Comparison of ENCODE assay signal across 15 cellular contexts in genomic region chr3:151589311-151589710, GRCh38.
DNase-seq lines count a peak whose midpoint lies in the region; FAIRE-seq and TF ChIP-seq lines count a peak whose summit lies in the region.
"Had no signal": no experiment of that assay in that cellular context is flagged by ENCODE, and none has a peak within 500 bp of the region (broad histone marks: within the 10 kb centered on the region; RNA-seq: fewer than 3 reads in every experiment).

No MANE protein-coding gene starts in this region.

- H3K36me3 ChIP-seq in HUES48 (ENCODE audit: control insufficient read depth, insufficient read depth, low read length), result no peaks in the 10 kb centered on the region
- no peaks in the 10 kb centered on the region; a peak in 1 of 8 replicates for H3K36me3 ChIP-seq in H1 (ENCODE audit: control insufficient read depth in 2 of 4, insufficient read depth in 4 of 4, low read length in 3 of 4)
- H3K36me3 ChIP-seq in iPS-20b (ENCODE audit: insufficient read depth, low read depth, low read length), result no peaks in the 10 kb centered on the region
- H3K36me3 ChIP-seq: BE2C had no signal

- H2BK5ac ChIP-seq in H1 (ENCODE audit: low read depth, low read length), result no peak overlapping the region

- H3K27ac ChIP-seq in HUES48 (ENCODE audit: low read depth, low read length) (peak overlapping the region; percentile 68), H1 (ENCODE audit: low read depth, low read length) (no peak overlapping the region), iPS-20b (ENCODE audit: low read length) (no peak overlapping the region)

- no peaks in the 10 kb centered on the region for H3K79me2 ChIP-seq in H1 (ENCODE audit: control insufficient read depth in 1 of 2, insufficient read depth in 2 of 2, low read length in 2 of 2)

- TF ChIP-seq RAD21 in H1 (IDR thresholded peaks at IDR 0.05 in 1 of 2, conservative IDR thresholded peaks at IDR 0.05 in 1 of 2; ENCODE audit: low read depth in 2 of 2, low read length in 2 of 2), result no peak

- no peak overlapping the region for H3K4me2 ChIP-seq in H1 (ENCODE audit: insufficient read depth in 1 of 2, low read depth in 2 of 2, low read length in 2 of 2)

- H3K4me1 ChIP-seq in HUES48 (ENCODE audit: control insufficient read depth, insufficient read depth, low read length) (peaks cover 19% of the 10 kb centered on the region), H1 (replicated peaks in 1 of 4; ENCODE audit: control insufficient read depth in 3 of 4, insufficient read depth in 4 of 4, low read length in 3 of 4) (peaks cover 0 to 8% (median 1%) of the 10 kb centered on the region in 4 experiments; a peak in 3 of 7 replicates), iPS-20b (ENCODE audit: insufficient read depth, low read length) (peaks cover 14% of the 10 kb centered on the region; the same call in 1 of the 2 replicates)

- no peak overlapping the region for H4K91ac ChIP-seq in H1 (replicated peaks; ENCODE audit: insufficient read length, low read length)

- H2BK120ac ChIP-seq in H1 (replicated peaks; ENCODE audit: low read depth, low read length), result no peak overlapping the region

- POLR2A ChIA-PET in H1 (lab: Charles Lee; ENCODE audit: partially characterized antibody), result no interaction called here

- peak overlapping the region; percentile 8 for H4K5ac ChIP-seq in H1 (ENCODE audit: insufficient read length, low read depth, low read length)

- no peak overlapping the region for H3K9ac ChIP-seq in HUES48 (ENCODE audit: low read depth, low read length)
- no peak overlapping the region for H3K9ac ChIP-seq in H1 (replicated peaks in 1 of 4; ENCODE audit: extremely low read depth in 1 of 4, low read depth in 3 of 4, low read length in 3 of 4)
- H3K9ac ChIP-seq in iPS-20b (ENCODE audit: low read depth, low read length), result 0 out of 2 replicates have a peak overlapping the region, but pooled peaks have one; percentile 29

- no peak overlapping the region for H3K14ac ChIP-seq in H1 (ENCODE audit: insufficient read length)

- H2BK12ac ChIP-seq in H1 (ENCODE audit: low read depth, low read length), result no peak overlapping the region

- no peaks in the 10 kb centered on the region for H3K23me2 ChIP-seq in H1 (ENCODE audit: low read depth, low read length)

- H4K8ac ChIP-seq in H1 (ENCODE audit: extremely low read depth, insufficient read depth, low read length), result no peak overlapping the region

- H2BK20ac ChIP-seq in H1 (ENCODE audit: low read length), result peak overlapping the region; percentile 6; the same call in 1 of the 2 replicates

- TF ChIP-seq EP300 in H1 (IDR thresholded peaks at IDR 0.05; ENCODE audit: borderline replicate concordance in 1 of 2, low read depth in 2 of 2, low read length in 2 of 2), result no peak

- H3K4me3 ChIP-seq in HUES48 (ENCODE audit: low read depth, low read length) (no peak overlapping the region), H1 (ENCODE audit: extremely low read depth in 1 of 4, insufficient read depth in 2 of 4, low read depth in 3 of 4, low read length in 4 of 4) (no peak overlapping the region), iPS-20b (ENCODE audit: low read length) (no peak overlapping the region; the same call in 1 of the 2 replicates)

- H3K4ac ChIP-seq in H1 (replicated peaks; ENCODE audit: insufficient read length, low read depth, low read length), result no peak overlapping the region

- H3K27me3 ChIP-seq in HUES48 (ENCODE audit: control insufficient read depth, insufficient read depth, low read length) (no peaks in the 10 kb centered on the region), H1 (replicated peaks in 1 of 4; ENCODE audit: control insufficient read depth in 3 of 4, extremely low read depth in 1 of 4, insufficient read depth in 3 of 4, low read length in 3 of 4) (no peaks in the 10 kb centered on the region), iPS-20b (ENCODE audit: insufficient read depth, low read length) (no peaks in the 10 kb centered on the region)
- H3K27me3 ChIP-seq: BE2C had no signal

- TF ChIP-seq CTCF in H1 (IDR thresholded peaks at IDR 0.05; ENCODE audit: control extremely low read depth in 1 of 3, insufficient read depth in 1 of 3, low read depth in 1 of 3, low read length in 3 of 3), result no peak

- no peaks in the 10 kb centered on the region for H4K20me1 ChIP-seq in H1 (replicated peaks in 1 of 2; ENCODE audit: control insufficient read depth in 1 of 2, insufficient read depth in 2 of 2, low read length in 2 of 2)

- H2AK5ac ChIP-seq in H1 (ENCODE audit: low read depth, low read length), result no peak overlapping the region

- H3K9me3 ChIP-seq in HUES48 (ENCODE audit: control insufficient read depth, insufficient read depth, low read length) (peaks cover 8% of the 10 kb centered on the region; the same call in 1 of the 2 replicates), H1 (ENCODE audit: insufficient read depth in 2 of 2, low read depth in 1 of 2, low read length in 1 of 2) (peaks cover 0 to 6% of the 10 kb centered on the region in 2 experiments; a peak in 2 of 4 replicates), iPS-20b (ENCODE audit: insufficient read depth, low read depth, low read length) (peaks cover 7% of the 10 kb centered on the region; the same call in 1 of the 2 replicates)
- H3K9me3 ChIP-seq: BE2C, Caco-2 had no signal

- no peak overlapping the region; the same call in 1 of the 2 replicates for H3K18ac ChIP-seq in H1 (ENCODE audit: extremely low read depth, low read length)

- H2BK15ac ChIP-seq in H1 (ENCODE audit: low read length), result no peak overlapping the region

- 0 out of 2 replicates have a peak overlapping the region, but pooled peaks have one; percentile 9 for H2AFZ ChIP-seq in H1 (ENCODE audit: low read length)

- WGBS in H1 (ENCODE audit: extremely low coverage in 1 of 2, insufficient coverage in 1 of 2, insufficient read length in 1 of 2, insufficient replicate concordance in 2 of 2, low coverage in 1 of 2, low lambda C conversion rate in 2 of 2, missing lambda C conversion rate in 1 of 2), 2 experiments, result 77% methylated on average over 3 of the region's 3 CpGs; no CpG with 5 or more reads in 1 of the 2 experiments

- H3K23ac ChIP-seq in H1 (ENCODE audit: insufficient read length), result no peak overlapping the region

- CTCF ChIA-PET in H1 (lab: Charles Lee; ENCODE audit: partially characterized antibody), result interaction anchor here (0.8 to 1.5 kb wide), 2 partner anchors 11 to 24 kb away, joined by 3 read pairs; no protein-coding TSS in a partner anchor

- no peak overlapping the region for H3K56ac ChIP-seq in H1 (replicated peaks; ENCODE audit: insufficient read length, low read depth, low read length)

- H3K79me1 ChIP-seq in H1 (ENCODE audit: low read depth, low read length), result no peaks in the 10 kb centered on the region

- DNase-seq in H1 (ENCODE audit: low read depth in 1 of 2, low spot score in 2 of 2) (no peak), urothelium cell line (ENCODE audit: low spot score) (no peak), COLO829 (ENCODE audit: low spot score) (no peak)
- DNase-seq in activated CD4-positive, alpha-beta T cell treated with anti-CD3 and anti-CD28 coated beads for 1 hour, result no peak
- no peak for DNase-seq in activated CD4-positive, CD25-positive, alpha-beta regulatory T cell treated with anti-CD3 and anti-CD28 coated beads, Interleukin-2, amount 50 U/mL, for 72 hours
- DNase-seq: BE2C; Caco-2; CD8-positive, alpha-beta T cell; DND-41; GDM1 had no signal

- no peak for TF ChIP-seq POLR2A in H1 (IDR thresholded peaks at IDR 0.05; ENCODE audit: control extremely low read depth in 1 of 2, low read depth in 2 of 2, low read length in 2 of 2)

- FAIRE-seq in H1 (lab: Jason Lieb, UNC) (no peak), urothelium cell line (lab: Jason Lieb, UNC) (no peak)
- FAIRE-seq: A204.1, GM12892, HepG2 had no signal

TF ChIP-seq in H1, 55 proteins besides CTCF, POLR2A, EP300 and RAD21:
- no peak for TF ChIP-seq TEAD4 (IDR thresholded peaks at IDR 0.05; ENCODE audit: low read depth, low read length)
- TF ChIP-seq GABPA (IDR thresholded peaks at IDR 0.05; ENCODE audit: borderline replicate concordance, insufficient read depth, low read length), result no peak
- no peak for TF ChIP-seq SUZ12 (IDR thresholded peaks at IDR 0.05; ENCODE audit: low read length)
- TF ChIP-seq SP2 (IDR thresholded peaks at IDR 0.05; ENCODE audit: low read length), result no peak
- no peak for TF ChIP-seq SIX5 (IDR thresholded peaks at IDR 0.05; ENCODE audit: low read depth, low read length)
- no peak for TF ChIP-seq KDM4A (IDR thresholded peaks at IDR 0.05; ENCODE audit: low read depth, low read length, severe bottlenecking)
- no peak for TF ChIP-seq BRCA1 (IDR thresholded peaks at IDR 0.05; ENCODE audit: low read depth, low read length)
- TF ChIP-seq ASH2L (IDR thresholded peaks at IDR 0.05; ENCODE audit: low read length), result no peak
- no peak for TF ChIP-seq SIN3A (conservative IDR thresholded peaks at IDR 0.05 in 1 of 2, IDR thresholded peaks at IDR 0.05 in 1 of 2; ENCODE audit: low read depth in 1 of 2, low read length in 2 of 2)
TF ChIP-seq in H1: peak in this region for 0.
